8 cellular contexts compared by ENCODE assay signal in genomic region chr4:168831919-168832745, GRCh38.
DNase-seq lines count a peak whose midpoint lies in the region; ATAC-seq lines count a peak whose summit lies in the region.

No MANE protein-coding gene starts in this region.

- H3K36me3 ChIP-seq in HUES6 (ENCODE audit: control insufficient read depth, insufficient read depth, low read length) (no peaks in the 10 kb centered on the region), rectal smooth muscle tissue (ENCODE audit: control insufficient read depth, insufficient read depth, low read length) (no peaks in the 10 kb centered on the region)

- peak overlapping the region; percentile 97 for H3K9ac ChIP-seq in HUES6 (ENCODE audit: low read length)
- H3K9ac ChIP-seq in rectal smooth muscle tissue (ENCODE audit: low read length): peak overlapping the region; percentile 84

- ATAC-seq in GM21447 (IDR thresholded peaks at IDR 0.05; ENCODE audit: unreplicated experiment): peak; percentile 91
- ATAC-seq in right cardiac atrium: peak; percentile 92 to 94

- H3K9me3 ChIP-seq in HUES6 (ENCODE audit: control insufficient read depth, insufficient read depth, low read depth, low read length) (no peaks in the 10 kb centered on the region), right cardiac atrium (ENCODE audit: control insufficient read depth, low read length) (no peaks in the 10 kb centered on the region)

- peak overlapping the region; percentile 96 for H3K4me3 ChIP-seq in HUES6 (ENCODE audit: low read depth, low read length)
- peak overlapping the region; percentile 68 for H3K4me3 ChIP-seq in right cardiac atrium (ENCODE audit: low read length)
- peak overlapping the region; percentile 90 for H3K4me3 ChIP-seq in rectal smooth muscle tissue (ENCODE audit: low read length)

- under 1% methylated on average over 68 of the region's 68 CpGs for WGBS in right cardiac atrium

- DNase-seq in DMS53 (lab: John Stamatoyannopoulos, UW) (peak; percentile 88), SW 1271 (lab: John Stamatoyannopoulos, UW) (peak; percentile 2 to 18), amygdala (lab: John Stamatoyannopoulos, UW) (peak in 47 of 56 donors; percentile 5 to 76 (median 40)), right cardiac atrium (peak; percentile 83 to 93 (median 91)), putamen (ENCODE audit: low spot score) (no peak)

- H3K4me1 ChIP-seq in HUES6 (ENCODE audit: control insufficient read depth, insufficient read depth, low read length): peaks cover 15% of the 10 kb centered on the region; the same call in 1 of the 2 replicates
- H3K4me1 ChIP-seq in right cardiac atrium (ENCODE audit: control insufficient read depth, insufficient read depth, low read length): peaks cover 2% of the 10 kb centered on the region
- H3K4me1 ChIP-seq in rectal smooth muscle tissue (ENCODE audit: control insufficient read depth, insufficient read depth, low read length): peaks cover 15% of the 10 kb centered on the region

- H3K27me3 ChIP-seq in HUES6 (ENCODE audit: control insufficient read depth, insufficient read depth, low read length) (peaks cover 17% of the 10 kb centered on the region), right cardiac atrium (ENCODE audit: control insufficient read depth, insufficient read depth) (no peaks in the 10 kb centered on the region), rectal smooth muscle tissue (ENCODE audit: control insufficient read depth, insufficient read depth, low read length) (no peaks in the 10 kb centered on the region)

- intact Hi-C loops in right cardiac atrium (cut with DNase I): loop anchor here in 2 of 4 donors (10.0 kb wide), 2 partner anchors 83 to 117 kb away; no protein-coding TSS in a partner anchor

- H3K27ac ChIP-seq in HUES6 (ENCODE audit: low read depth, low read length) (peak overlapping the region; percentile 92), right cardiac atrium (ENCODE audit: low read length) (peak overlapping the region; percentile 87), rectal smooth muscle tissue (ENCODE audit: low read depth, low read length) (peak overlapping the region; percentile 99)
